Comparison of ENCODE assay signal across 12 cellular contexts in genomic region chr9:70470050-70471015, GRCh38. TPM values are rescaled to one million over a fixed set of nuclear protein-coding genes. Genes with fewer than 3 reads are reported as not detected.
DNase-seq lines count a peak whose midpoint lies in the region; TF ChIP-seq lines count a peak whose summit lies in the region.
"Had no signal": no experiment of that assay in that cellular context is flagged by ENCODE, and none has a peak within 500 bp of the region (broad histone marks: within the 10 kb centered on the region; RNA-seq: fewer than 3 reads in every experiment).

No MANE protein-coding gene starts in this region.

- H3K4me3 ChIP-seq in fibroblast of pulmonary artery (replicated peaks; ENCODE audit: low read depth, low read length) (no peak overlapping the region), muscle layer of duodenum (ENCODE audit: low read depth in 1 of 2, low read length in 2 of 2) (no peak overlapping the region), uterus (no peak overlapping the region), H7 (ENCODE audit: insufficient read depth, low read depth, low read length) (no peak overlapping the region)

- H3K9me3 Mint-ChIP-seq in activated CD4-positive, alpha-beta T cell treated with anti-CD3 and anti-CD28 coated beads, Interleukin-2, amount 10 ng/mL, durations not matched to agents 7 days and 5 days, result no peaks in the 10 kb centered on the region
- H3K9me3 Mint-ChIP-seq: activated T-helper 2 cell treated with anti-CD3 and anti-CD28 coated beads, Interferon-gamma antibody, Interleukin-2, Interleukin-4, amounts not matched to agents 10 μg/mL and 5 μg/mL and 100 μg/mL, durations not matched to agents 14 hours and 24 hours and 36 hours had no signal

- H3K27ac ChIP-seq in muscle layer of duodenum (ENCODE audit: low read length), result peak overlapping the region; percentile 50
- H3K27ac ChIP-seq in uterus, result peak overlapping the region; percentile 61 to 75

- H3K9me3 ChIP-seq in muscle layer of duodenum (ENCODE audit: control insufficient read depth in 1 of 2, low read length in 2 of 2) (no peaks in the 10 kb centered on the region), uterus (no peaks in the 10 kb centered on the region)

- H3K4me1 Mint-ChIP-seq in activated CD4-positive, alpha-beta T cell treated with anti-CD3 and anti-CD28 coated beads, Interleukin-2, amount 10 ng/mL, durations not matched to agents 7 days and 5 days, result peaks cover 22% of the 10 kb centered on the region

- no peaks in the 10 kb centered on the region for H3K36me3 ChIP-seq in muscle layer of duodenum (ENCODE audit: control insufficient read depth in 1 of 2, insufficient read depth in 2 of 2, low read length in 2 of 2)
- H3K36me3 ChIP-seq in uterus, result no peaks in the 10 kb centered on the region
- no peaks in the 10 kb centered on the region for H3K36me3 ChIP-seq in H7 (replicated peaks; ENCODE audit: control insufficient read depth, insufficient read depth, low read length)

- no peaks in the 10 kb centered on the region for H3K36me3 Mint-ChIP-seq in activated CD4-positive, alpha-beta T cell treated with anti-CD3 and anti-CD28 coated beads, Interleukin-2, amount 10 ng/mL, durations not matched to agents 7 days and 5 days (ENCODE audit: low read depth)

- DNase-seq in activated CD4-positive, alpha-beta T cell treated with anti-CD3 and anti-CD28 coated beads, Interleukin-2, amount 10 ng/mL, durations not matched to agents 7 days and 5 days, result no peak
- no peak for DNase-seq in activated CD4-positive, alpha-beta T cell treated with anti-CD3 and anti-CD28 coated beads for 1 hour
- peak; percentile 57 for DNase-seq in fibroblast of pulmonary artery (ENCODE audit: low read depth)
- DNase-seq in uterus, result no peak
- DNase-seq in MV-4-11 (lab: John Stamatoyannopoulos, UW), result no peak
- DNase-seq in H7, result no peak
- DNase-seq in G401 (ENCODE audit: low spot score), result no peak
- DNase-seq: ACHN; NK-92 treated with Interleukin-12 subunit alpha and Interleukin-12 subunit beta, amount 100 ng/mL, for 24 hours; stimulated activated CD4-positive, alpha-beta T cell treated with anti-CD3 and anti-CD28 coated beads, Interleukin-1b, Interleukin-23, amount 100 ng/mL, for 48 hours had no signal

- TF ChIP-seq CTCF in fibroblast of pulmonary artery (IDR thresholded peaks at IDR 0.05; ENCODE audit: low read length, missing control alignments), result no peak
- TF ChIP-seq CTCF in uterus (IDR thresholded peaks at IDR 0.05), result no peak

- no peaks in the 10 kb centered on the region for H3K27me3 Mint-ChIP-seq in activated CD4-positive, alpha-beta T cell treated with anti-CD3 and anti-CD28 coated beads, Interleukin-2, amount 10 ng/mL, durations not matched to agents 7 days and 5 days

- peak overlapping the region; percentile 58 for H3K27ac Mint-ChIP-seq in activated CD4-positive, alpha-beta T cell treated with anti-CD3 and anti-CD28 coated beads, Interleukin-2, amount 10 ng/mL, durations not matched to agents 7 days and 5 days
- H3K27ac Mint-ChIP-seq: activated T-helper 2 cell treated with anti-CD3 and anti-CD28 coated beads, Interferon-gamma antibody, Interleukin-2, Interleukin-4, amounts not matched to agents 10 μg/mL and 5 μg/mL and 100 μg/mL, durations not matched to agents 14 hours and 24 hours and 36 hours had no signal

- no peak overlapping the region for H3K4me3 Mint-ChIP-seq in activated CD4-positive, alpha-beta T cell treated with anti-CD3 and anti-CD28 coated beads, Interleukin-2, amount 10 ng/mL, durations not matched to agents 7 days and 5 days

- intact Hi-C loops in uterus (cut with DNase I; ENCODE audit: low total_unique reads), result no loop called here

- no peak for TF ChIP-seq POLR2A in uterus (IDR thresholded peaks at IDR 0.05)

- in situ Hi-C loops in G401 (cut with HindIII; ENCODE audit: low sequenced_read_pairs), result no loop called here

- H3K4me1 ChIP-seq in muscle layer of duodenum (ENCODE audit: control insufficient read depth in 1 of 2, insufficient read depth in 2 of 2, low read length in 2 of 2), result peaks cover 0 to 15% of the 10 kb centered on the region in 2 donors
- H3K4me1 ChIP-seq in uterus, result peaks cover under 1 to 5% of the 10 kb centered on the region in 2 donors

- CTCF ChIA-PET in activated CD4-positive, alpha-beta T cell treated with anti-CD3 and anti-CD28 coated beads, Interleukin-2, amount 10 ng/mL, durations not matched to agents 7 days and 5 days (lab: Charles Lee), result interaction anchor here (0.8 to 1.0 kb wide), 2 partner anchors 9 to 16 kb away, joined by 3 read pairs; no protein-coding TSS in a partner anchor

- no peaks in the 10 kb centered on the region for H3K27me3 ChIP-seq in muscle layer of duodenum (ENCODE audit: low read depth, low read length)
- H3K27me3 ChIP-seq in uterus, result no peaks in the 10 kb centered on the region
- no peaks in the 10 kb centered on the region for H3K27me3 ChIP-seq in H7 (ENCODE audit: control insufficient read depth, insufficient read depth, low read length)

- POLR2A ChIA-PET in activated CD4-positive, alpha-beta T cell treated with anti-CD3 and anti-CD28 coated beads, Interleukin-2, amount 10 ng/mL, durations not matched to agents 7 days and 5 days (lab: Charles Lee), result no interaction called here

RNA-seq across cellular contexts. Expression of gene KLF9, which starts 55.9 kb away (rescaled TPM):
- 10 to 100 TPM; 11.3 to 12.8 TPM for total RNA-seq in activated CD4-positive, alpha-beta T cell treated with anti-CD3 and anti-CD28 coated beads, Interleukin-2, amount 10 ng/mL, durations not matched to agents 7 days and 5 days
- total RNA-seq in uterus, result 100 to 1,000 TPM in 2 of 4 donors, 10 to 100 TPM in 2; 19.1 to 146 (median 98.7) TPM
- 0.97 and 1.5 TPM in 2 replicates for total RNA-seq in H7 (2014; rRNA removed; shearing (Covaris generic))
- 6.5 and 12.3 TPM in 2 replicates for total RNA-seq in G401 (2014; rRNA removed; shearing (Covaris generic))
